ENCODE assay signal across 1 cellular context in genomic region chr3:80060664-80061063, GRCh38.
TF ChIP-seq lines count a peak whose summit lies in the region.

No MANE protein-coding gene starts in this region.

TF ChIP-seq in GM23338, 12 proteins besides CTCF, POLR2A, EP300 and RAD21 (continued from another document):
- TF ChIP-seq, protein P1, sequence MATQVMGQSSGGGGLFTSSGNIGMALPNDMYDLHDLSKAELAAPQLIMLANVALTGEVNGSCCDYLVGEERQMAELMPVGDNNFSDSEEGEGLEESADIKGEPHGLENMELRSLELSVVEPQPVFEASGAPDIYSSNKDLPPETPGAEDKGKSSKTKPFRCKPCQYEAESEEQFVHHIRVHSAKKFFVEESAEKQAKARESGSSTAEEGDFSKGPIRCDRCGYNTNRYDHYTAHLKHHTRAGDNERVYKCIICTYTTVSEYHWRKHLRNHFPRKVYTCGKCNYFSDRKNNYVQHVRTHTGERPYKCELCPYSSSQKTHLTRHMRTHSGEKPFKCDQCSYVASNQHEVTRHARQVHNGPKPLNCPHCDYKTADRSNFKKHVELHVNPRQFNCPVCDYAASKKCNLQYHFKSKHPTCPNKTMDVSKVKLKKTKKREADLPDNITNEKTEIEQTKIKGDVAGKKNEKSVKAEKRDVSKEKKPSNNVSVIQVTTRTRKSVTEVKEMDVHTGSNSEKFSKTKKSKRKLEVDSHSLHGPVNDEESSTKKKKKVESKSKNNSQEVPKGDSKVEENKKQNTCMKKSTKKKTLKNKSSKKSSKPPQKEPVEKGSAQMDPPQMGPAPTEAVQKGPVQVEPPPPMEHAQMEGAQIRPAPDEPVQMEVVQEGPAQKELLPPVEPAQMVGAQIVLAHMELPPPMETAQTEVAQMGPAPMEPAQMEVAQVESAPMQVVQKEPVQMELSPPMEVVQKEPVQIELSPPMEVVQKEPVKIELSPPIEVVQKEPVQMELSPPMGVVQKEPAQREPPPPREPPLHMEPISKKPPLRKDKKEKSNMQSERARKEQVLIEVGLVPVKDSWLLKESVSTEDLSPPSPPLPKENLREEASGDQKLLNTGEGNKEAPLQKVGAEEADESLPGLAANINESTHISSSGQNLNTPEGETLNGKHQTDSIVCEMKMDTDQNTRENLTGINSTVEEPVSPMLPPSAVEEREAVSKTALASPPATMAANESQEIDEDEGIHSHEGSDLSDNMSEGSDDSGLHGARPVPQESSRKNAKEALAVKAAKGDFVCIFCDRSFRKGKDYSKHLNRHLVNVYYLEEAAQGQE (IDR thresholded peaks at IDR 0.05; ENCODE audit: unreplicated experiment) = no peak
- TF ChIP-seq ZNF331 (CRISPR knock-in tag; IDR thresholded peaks at IDR 0.05; ENCODE audit: low read depth) = no peak
